Comparison of ENCODE assay signal across 6 cellular contexts in genomic region chr20:2831191-2831590, GRCh38. TPM values are rescaled to one million over a fixed set of nuclear protein-coding genes. Genes with fewer than 3 reads are reported as not detected.
"Had no signal": no experiment of that assay in that cellular context is flagged by ENCODE, and none has a peak within 500 bp of the region (broad histone marks: within the 10 kb centered on the region; RNA-seq: fewer than 3 reads in every experiment).

No MANE protein-coding gene starts in this region.

RNA-seq across cellular contexts. Expression of gene TMEM239, which starts 15.0 kb away (rescaled TPM):
- total RNA-seq: GM23338, H1, H9, HepG2, HFFc6, HT1080 had no signal
- polyA plus RNA-seq: GM23338, H1, HepG2 had no signal

RNA-seq across cellular contexts. Expression of gene C20orf141, which starts 16.4 kb away (rescaled TPM):
- total RNA-seq: GM23338, H1, H9, HepG2, HFFc6 had no signal
- polyA plus RNA-seq: GM23338, H1, HepG2 had no signal

RNA-seq across cellular contexts. Expression of gene CPXM1, which starts 30.8 kb away (rescaled TPM):
- total RNA-seq: HepG2, HT1080 had no signal
